ENCODE assay signal across 14 cellular contexts in genomic region chr10:60424971-60425370, GRCh38.
"Had no signal": no experiment of that assay in that cellular context is flagged by ENCODE, and none has a peak within 500 bp of the region (broad histone marks: within the 10 kb centered on the region; RNA-seq: fewer than 3 reads in every experiment).

No MANE protein-coding gene starts in this region.

- H3K36me3 Mint-ChIP-seq: brain; immature natural killer cell; natural killer cell treated with Interleukin-12 subunit alpha and Interleukin-12 subunit beta and Interleukin-15 and Interleukin-18, amount 100 ng/mL, for 72 hours had no signal

- DNase-seq: activated CD4-positive, alpha-beta T cell treated with anti-CD3 and anti-CD28 coated beads, Interleukin-2, amount 50 U/mL, for 1 hour; activated T-cell treated with anti-CD3 and anti-CD28 coated beads for 4 hours; dorsolateral prefrontal cortex; esophagus squamous epithelium; foreskin keratinocyte; immature natural killer cell; spleen; stimulated activated CD4-positive, alpha-beta T cell treated with anti-CD3 and anti-CD28 coated beads, Interleukin-1b, Interleukin-23, amount 100 ng/mL, for 48 hours; tibial artery had no signal

- H3K27me3 ChIP-seq: dorsolateral prefrontal cortex, esophagus squamous epithelium, foreskin keratinocyte, spleen, tibial artery had no signal

- H3K27ac Mint-ChIP-seq: activated naive CD4-positive, alpha-beta T cell treated with anti-CD3 and anti-CD28 coated beads, Interleukin-2, amount 50 U/mL, for 24 hours; activated T-helper 2 cell treated with anti-CD3 and anti-CD28 coated beads, Interferon-gamma antibody, Interleukin-2, Interleukin-4, amounts not matched to agents 10 μg/mL and 5 μg/mL and 100 μg/mL, durations not matched to agents 14 hours and 24 hours and 36 hours; immature natural killer cell; natural killer cell treated with Interleukin-12 subunit alpha and Interleukin-12 subunit beta and Interleukin-15 and Interleukin-18, amount 100 ng/mL, for 72 hours; stimulated activated memory B cell treated with anti-CD40 and anti-IgM and Interleukin-4, amounts not matched to agents 10 μg/mL and 1 μg/mL and 100 μg/mL, for 72 hours had no signal

- H3K27me3 Mint-ChIP-seq: activated naive CD4-positive, alpha-beta T cell treated with anti-CD3 and anti-CD28 coated beads, Interleukin-2, amount 50 U/mL, for 24 hours; stimulated activated memory B cell treated with anti-CD40 and anti-IgM and Interleukin-4, amounts not matched to agents 10 μg/mL and 1 μg/mL and 100 μg/mL, for 72 hours had no signal

- H3K27ac ChIP-seq: esophagus squamous epithelium, foreskin keratinocyte, spleen, tibial artery had no signal

- H3K36me3 ChIP-seq: esophagus squamous epithelium, spleen, tibial artery had no signal

- H3K4me3 ChIP-seq: dorsolateral prefrontal cortex, esophagus squamous epithelium, spleen, tibial artery had no signal

- H3K9me3 ChIP-seq: esophagus squamous epithelium, spleen, tibial artery had no signal

- H3K4me1 Mint-ChIP-seq: immature natural killer cell had no signal

- H3K4me1 ChIP-seq: spleen had no signal

- H3K4me3 Mint-ChIP-seq: activated naive CD4-positive, alpha-beta T cell treated with anti-CD3 and anti-CD28 coated beads, Interleukin-2, amount 50 U/mL, for 24 hours; brain; immature natural killer cell; natural killer cell treated with Interleukin-12 subunit alpha and Interleukin-12 subunit beta and Interleukin-15 and Interleukin-18, amount 100 ng/mL, for 72 hours; stimulated activated memory B cell treated with anti-CD40 and anti-IgM and Interleukin-4, amounts not matched to agents 10 μg/mL and 1 μg/mL and 100 μg/mL, for 72 hours had no signal

- H3K9me3 Mint-ChIP-seq: activated naive CD4-positive, alpha-beta T cell treated with anti-CD3 and anti-CD28 coated beads, Interleukin-2, amount 50 U/mL, for 24 hours; activated T-helper 2 cell treated with anti-CD3 and anti-CD28 coated beads, Interferon-gamma antibody, Interleukin-2, Interleukin-4, amounts not matched to agents 10 μg/mL and 5 μg/mL and 100 μg/mL, durations not matched to agents 14 hours and 24 hours and 36 hours; brain; natural killer cell treated with Interleukin-12 subunit alpha and Interleukin-12 subunit beta and Interleukin-15 and Interleukin-18, amount 100 ng/mL, for 72 hours; stimulated activated memory B cell treated with anti-CD40 and anti-IgM and Interleukin-4, amounts not matched to agents 10 μg/mL and 1 μg/mL and 100 μg/mL, for 72 hours had no signal
